Comparison of ENCODE assay signal across 23 cellular contexts in the genomic region with DNA sequence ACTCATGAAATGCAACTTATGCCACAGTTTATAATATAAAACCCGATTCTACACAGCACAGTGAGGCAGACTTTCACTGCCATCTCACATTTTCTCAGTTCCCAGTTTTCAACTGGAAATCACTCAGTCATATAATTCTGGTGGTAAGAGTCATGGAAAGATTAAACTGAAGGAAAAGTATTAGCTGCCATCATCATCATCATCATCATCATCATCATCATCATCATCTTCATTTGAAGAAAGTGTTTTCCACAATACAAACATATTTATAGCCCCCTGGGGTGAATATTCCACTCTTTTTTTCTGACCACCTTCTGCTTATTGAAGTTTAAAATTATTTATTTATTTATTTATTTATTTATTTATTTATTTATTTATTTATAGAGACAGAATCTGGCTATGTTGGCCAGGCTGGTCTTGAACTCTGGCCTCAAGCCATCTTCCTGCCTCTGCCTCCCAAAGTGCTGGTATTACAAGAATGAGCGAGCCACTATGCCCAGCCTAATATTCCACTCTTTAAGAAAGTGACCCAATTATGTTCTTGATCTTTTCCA. TPM values are rescaled to one million over a fixed set of nuclear protein-coding genes. Genes with fewer than 3 reads are reported as not detected.
A peak's percentile ranks its signal among the peaks of the same experiment; 100 is the strongest.
DNase-seq lines count a peak whose midpoint lies in the region; ATAC-seq, FAIRE-seq and TF ChIP-seq lines count a peak whose summit lies in the region.
"Had no signal": no experiment of that assay in that cellular context is flagged by ENCODE, and none has a peak within 500 bp of the region (broad histone marks: within the 10 kb centered on the region; RNA-seq: fewer than 3 reads in every experiment).

No MANE protein-coding gene starts in this region.

- WGBS in HepG2 (ENCODE audit: low lambda C conversion rate), result 45% methylated on average over 2 of the region's 2 CpGs
- 77% methylated on average over 2 of the region's 2 CpGs for WGBS in right lobe of liver (ENCODE audit: insufficient coverage, low coverage, low lambda C conversion rate, missing lambda C conversion rate)

- DNase-seq in HepG2 (ENCODE audit: low spot score), result no peak
- no peak for DNase-seq in right lobe of liver
- DNase-seq in gastrocnemius medialis, result no peak
- DNase-seq in NCI-H1092 (lab: John Stamatoyannopoulos, UW), result no peak
- DNase-seq: ACHN; BE2C; C1 segment of cervical spinal cord; CD4-positive, alpha-beta memory T cell; CD4-positive, CD25-positive, alpha-beta regulatory T cell; CD8-positive, alpha-beta memory T cell; COR-L47; DMS 273 treated with DMSO at 0.1 percent for 48 hours; DMS153; DMS53; DMS79; DND-41; EL; GDM1 had no signal

- intact Hi-C loops in HepG2 (cut with micrococcal nuclease; ENCODE audit: unreplicated experiment), result no loop called here
- intact Hi-C loops in right lobe of liver (cut with DNase I), result no loop called here
- intact Hi-C loops in gastrocnemius medialis (cut with DNase I; ENCODE audit: low total_unique reads), result no loop called here

- H4K20me1 ChIP-seq in HepG2 (ENCODE audit: insufficient read depth, low read length), result no peaks in the 10 kb centered on the region
- H4K20me1 ChIP-seq: BLaER1 had no signal

- H3K27ac ChIP-seq in HepG2 (ENCODE audit: extremely low read length, insufficient read depth, low read length) (no peak overlapping the region), right lobe of liver (no peak overlapping the region), gastrocnemius medialis (no peak overlapping the region)
- H3K27ac ChIP-seq: 22Rv1, BLaER1 had no signal

- H3K79me2 ChIP-seq in HepG2 (ENCODE audit: insufficient read depth, low read length), result no peaks in the 10 kb centered on the region

- POLR2A ChIA-PET in HepG2 (lab: Yijun Ruan, JAX), result no interaction called here

- no peaks in the 10 kb centered on the region for H3K9me3 ChIP-seq in HepG2 (ENCODE audit: low read length)
- H3K9me3 ChIP-seq in right lobe of liver, result no peaks in the 10 kb centered on the region
- no peaks in the 10 kb centered on the region for H3K9me3 ChIP-seq in gastrocnemius medialis
- H3K9me3 ChIP-seq: BE2C, BLaER1 had no signal

- BruUV-seq in HepG2 (replicated peaks; lab: Mats Ljungman, UMichigan), result no TSS peak

- H3K4me1 ChIP-seq in HepG2 (ENCODE audit: insufficient read depth, low read length) (0 out of 2 replicates have a peak, but pooled peaks cover 10% of the 10 kb centered on the region), right lobe of liver (no peaks in the 10 kb centered on the region), gastrocnemius medialis (no peaks in the 10 kb centered on the region)
- H3K4me1 ChIP-seq: BE2C had no signal

- H2AFZ ChIP-seq in HepG2 (ENCODE audit: low read length), result no peak overlapping the region

- H3K4me2 ChIP-seq in HepG2 (ENCODE audit: low read depth, low read length), result no peak overlapping the region
- H3K4me2 ChIP-seq: BLaER1 had no signal

- no peaks in the 10 kb centered on the region for H3K27me3 ChIP-seq in HepG2 (ENCODE audit: control insufficient read depth in 1 of 2, insufficient read depth in 2 of 2, low read length in 2 of 2)
- no peaks in the 10 kb centered on the region for H3K27me3 ChIP-seq in right lobe of liver
- no peaks in the 10 kb centered on the region for H3K27me3 ChIP-seq in gastrocnemius medialis
- H3K27me3 ChIP-seq: BE2C had no signal

- no peak for TF ChIP-seq RAD21 in HepG2 (CRISPR knock-in tag; IDR thresholded peaks at IDR 0.05)

- H3K4me3 ChIP-seq in HepG2 (replicated peaks in 1 of 3; ENCODE audit: insufficient read depth in 1 of 3, low read depth in 2 of 3, low read length in 3 of 3) (no peak overlapping the region), right lobe of liver (no peak overlapping the region), gastrocnemius medialis (no peak overlapping the region)
- H3K4me3 ChIP-seq: BLaER1, GM12878 had no signal

- FAIRE-seq in HepG2 (lab: Jason Lieb, UNC), result no peak
- peak; percentile 14 for FAIRE-seq in colon (lab: Jason Lieb, UNC)
- FAIRE-seq: GM12878, GM12892 had no signal

- ATAC-seq in HepG2 (no peak), right lobe of liver (no peak), gastrocnemius medialis (no peak)
- ATAC-seq: GM12878 had no signal

- TF ChIP-seq CTCF in HepG2 (CRISPR knock-in tag; IDR thresholded peaks at IDR 0.05) (no peak), right lobe of liver (IDR thresholded peaks at IDR 0.05) (no peak), gastrocnemius medialis (IDR thresholded peaks at IDR 0.05 in 4 of 5, conservative IDR thresholded peaks at IDR 0.05 in 1 of 5) (no peak)

- no peak for TF ChIP-seq EP300 in HepG2 (IDR thresholded peaks at IDR 0.05; ENCODE audit: low read depth in 2 of 2, low read length in 2 of 2)
- TF ChIP-seq EP300 in HepG2 (CRISPR knock-in tag; IDR thresholded peaks at IDR 0.05; ENCODE audit: borderline replicate concordance), result no peak

- in situ Hi-C loops in HepG2 (cut with HindIII; ENCODE audit: extremely low pct_ligation_motif_present, low pct_unique_long_range_greater_than_20kb), result no loop called here
- in situ Hi-C loops in gastrocnemius medialis (cut with MboI; ENCODE audit: low sequenced_read_pairs in 4 of 4), result loop anchor here in 1 of 4 donors (25.0 kb wide), 1 partner anchor 180 kb away; a partner anchor contains a TSS

- no peak for TF ChIP-seq POLR2A in HepG2 (IDR thresholded peaks at IDR 0.05; ENCODE audit: insufficient read depth in 1 of 2, low read depth in 2 of 2, low read length in 2 of 2)
- no peak for TF ChIP-seq POLR2A in right lobe of liver (IDR thresholded peaks at IDR 0.05)
- no peak for TF ChIP-seq POLR2A in gastrocnemius medialis (IDR thresholded peaks at IDR 0.05)

- CTCF ChIA-PET in HepG2 (lab: Yijun Ruan, JAX; ENCODE audit: low intra/inter-chr PET ratio, low total read pairs), result no interaction called here

- H3K36me3 ChIP-seq in HepG2 (replicated peaks in 1 of 2; ENCODE audit: control insufficient read depth in 1 of 2, insufficient read depth in 2 of 2, low read length in 2 of 2) (no peaks in the 10 kb centered on the region), right lobe of liver (no peaks in the 10 kb centered on the region), gastrocnemius medialis (no peaks in the 10 kb centered on the region)
- H3K36me3 ChIP-seq: BE2C, BLaER1 had no signal

- H3K9ac ChIP-seq in HepG2 (ENCODE audit: insufficient read depth, low read depth, low read length), result no peak overlapping the region
- H3K9ac ChIP-seq: BLaER1 had no signal

TF ChIP-seq in HepG2, 621 proteins besides CTCF, POLR2A, EP300 and RAD21:
- TF ChIP-seq, protein P1, sequence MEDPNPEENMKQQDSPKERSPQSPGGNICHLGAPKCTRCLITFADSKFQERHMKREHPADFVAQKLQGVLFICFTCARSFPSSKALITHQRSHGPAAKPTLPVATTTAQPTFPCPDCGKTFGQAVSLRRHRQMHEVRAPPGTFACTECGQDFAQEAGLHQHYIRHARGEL (CRISPR knock-in tag; IDR thresholded peaks at IDR 0.05), result no peak
- TF ChIP-seq CREB1 (IDR thresholded peaks at IDR 0.05), result peak; percentile 62
- TF ChIP-seq CREB1 (CRISPR knock-in tag; IDR thresholded peaks at IDR 0.05), result no peak
- no peak for TF ChIP-seq ZFAT (CRISPR knock-in tag; conservative IDR thresholded peaks at IDR 0.05)
- no peak for TF ChIP-seq ZNF326 (CRISPR knock-in tag; IDR thresholded peaks at IDR 0.05; ENCODE audit: borderline replicate concordance)

RNA-seq across cellular contexts. Expression of a gene that starts 6.0 kb away (rescaled TPM):
- 4.1 and 6.9 TPM in 2 replicates for total RNA-seq in HepG2 (2016; rRNA removed; fragmentation: Illumina TruSeq; extraction: Trizol)
- total RNA-seq in HepG2 (2016; cell fraction: cytosol; rRNA removed; fragmentation: Illumina TruSeq; extraction: Trizol; ENCODE audit: low read depth), result 0.53 and 0.71 TPM in 2 replicates
- 4.1 and 7.0 TPM in 2 replicates for total RNA-seq in HepG2 (2016; cell fraction: insoluble cytoplasmic fraction; rRNA removed; fragmentation: Illumina TruSeq; extraction: Trizol)
- total RNA-seq in HepG2 (2016; cell fraction: membrane; rRNA removed; fragmentation: Illumina TruSeq; extraction: Trizol), result 2.5 and 2.7 TPM in 2 replicates
- total RNA-seq in HepG2 (2016; cell fraction: nucleus; rRNA removed; fragmentation: Illumina TruSeq; extraction: Trizol), result 7.1 and 7.3 TPM in 2 replicates
- 7.2 and 7.6 TPM in 2 replicates for polyA plus RNA-seq in HepG2 (2011; rRNA removed)
- polyA plus RNA-seq in HepG2 (2011; cell fraction: cytosol; rRNA removed), result 6.3 and 8.1 TPM in 2 replicates
- polyA plus RNA-seq in HepG2 (2011; cell fraction: nucleus; rRNA removed), result 6.3 and 7.2 TPM in 2 replicates
- 9.6 and 10.1 TPM in 2 replicates for polyA plus RNA-seq in HepG2 (2012)
- 0.43 and 0.59 TPM in 2 replicates for polyA plus RNA-seq in HepG2 (2016; cell fraction: cytosol; fragmentation: Illumina TruSeq; extraction: Trizol; ENCODE audit: low read depth)
- polyA plus RNA-seq in HepG2 (2016; cell fraction: insoluble cytoplasmic fraction; fragmentation: Illumina TruSeq; extraction: Trizol; ENCODE audit: low read depth), result 10.4 and 13.8 TPM in 2 replicates
- 2.0 and 2.5 TPM in 2 replicates for polyA plus RNA-seq in HepG2 (2016; cell fraction: membrane; fragmentation: Illumina TruSeq; extraction: Trizol; ENCODE audit: low read depth)
- polyA plus RNA-seq in HepG2 (2016; cell fraction: nucleus; fragmentation: Illumina TruSeq; extraction: Trizol; ENCODE audit: insufficient read depth, low read depth), result 6.8 and 7.8 TPM in 2 replicates
- 16.2 and 56.0 TPM in 2 replicates for polyA minus RNA-seq in HepG2 (2011; rRNA and poly(A)+ RNA removed; ENCODE audit: low replicate concordance)
- 11.5 and 15.8 TPM in 2 replicates for polyA minus RNA-seq in HepG2 (2011; cell fraction: cytosol; rRNA and poly(A)+ RNA removed)
- polyA minus RNA-seq in HepG2 (2011; cell fraction: nucleus; rRNA and poly(A)+ RNA removed), result 18.4 and 20.9 TPM in 2 replicates
- 10 to 100 TPM; 11.9 to 17.7 (median 13.6) TPM for total RNA-seq in right lobe of liver
- total RNA-seq in gastrocnemius medialis, result 10 to 100 TPM; 21.6 to 31.1 (median 25.4) TPM
